In the genomic region with DNA sequence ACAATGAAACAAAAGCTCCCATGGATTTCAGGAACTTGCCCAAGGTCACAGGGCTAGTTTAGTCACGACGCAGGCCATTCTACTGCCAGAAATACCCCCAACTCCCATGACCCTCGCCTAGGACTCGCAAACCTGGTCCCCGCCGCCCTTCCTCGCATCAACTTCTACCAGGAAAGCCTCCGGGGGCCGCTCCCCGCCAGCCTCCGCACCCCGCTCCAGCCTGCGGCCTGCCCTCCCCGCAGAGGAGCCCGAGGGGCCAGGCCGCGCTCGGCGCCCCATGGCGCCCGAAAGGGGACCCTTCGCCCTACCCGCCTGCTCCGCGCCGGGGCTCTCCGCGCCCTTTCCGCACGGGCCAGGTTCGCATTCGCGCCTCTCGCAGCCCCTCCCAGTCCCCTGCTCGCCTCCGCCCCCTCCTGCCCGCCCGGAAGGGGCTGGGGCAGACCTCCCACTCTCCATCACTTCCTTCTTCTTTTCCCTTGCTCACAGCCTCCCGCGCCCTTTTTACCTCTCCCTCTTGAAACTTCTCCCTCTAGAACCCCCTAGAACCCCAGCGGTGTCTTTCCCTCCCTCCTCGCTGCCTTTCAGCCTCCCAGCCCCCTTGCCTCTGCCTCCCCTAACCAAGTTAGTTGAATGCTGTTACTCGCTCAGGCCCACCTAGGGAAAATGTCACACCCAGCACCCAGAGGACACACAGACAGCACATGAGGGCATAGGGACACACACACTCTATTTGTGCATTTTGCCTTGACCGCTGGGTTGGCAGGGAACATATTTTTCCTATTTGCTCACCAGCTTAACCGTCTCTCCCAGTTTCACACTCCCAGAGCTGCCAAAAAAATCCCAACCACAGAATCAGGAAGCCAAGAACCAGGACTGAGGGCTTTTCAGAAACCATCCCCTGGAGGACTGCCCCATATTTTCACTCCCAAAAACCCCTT, we compare ENCODE assay signal across 1 cellular context.
TF ChIP-seq lines count a peak whose summit lies in the region.

A gene (minus strand): TSS at position 368 of the 938 bp plus-strand sequence. CDS start 949 bp downstream, outside the sequence.

TF ChIP-seq in K562, 482 proteins besides CTCF, POLR2A, EP300 and RAD21 (continued from another document and continues in another):
- TF ChIP-seq, protein P1, sequence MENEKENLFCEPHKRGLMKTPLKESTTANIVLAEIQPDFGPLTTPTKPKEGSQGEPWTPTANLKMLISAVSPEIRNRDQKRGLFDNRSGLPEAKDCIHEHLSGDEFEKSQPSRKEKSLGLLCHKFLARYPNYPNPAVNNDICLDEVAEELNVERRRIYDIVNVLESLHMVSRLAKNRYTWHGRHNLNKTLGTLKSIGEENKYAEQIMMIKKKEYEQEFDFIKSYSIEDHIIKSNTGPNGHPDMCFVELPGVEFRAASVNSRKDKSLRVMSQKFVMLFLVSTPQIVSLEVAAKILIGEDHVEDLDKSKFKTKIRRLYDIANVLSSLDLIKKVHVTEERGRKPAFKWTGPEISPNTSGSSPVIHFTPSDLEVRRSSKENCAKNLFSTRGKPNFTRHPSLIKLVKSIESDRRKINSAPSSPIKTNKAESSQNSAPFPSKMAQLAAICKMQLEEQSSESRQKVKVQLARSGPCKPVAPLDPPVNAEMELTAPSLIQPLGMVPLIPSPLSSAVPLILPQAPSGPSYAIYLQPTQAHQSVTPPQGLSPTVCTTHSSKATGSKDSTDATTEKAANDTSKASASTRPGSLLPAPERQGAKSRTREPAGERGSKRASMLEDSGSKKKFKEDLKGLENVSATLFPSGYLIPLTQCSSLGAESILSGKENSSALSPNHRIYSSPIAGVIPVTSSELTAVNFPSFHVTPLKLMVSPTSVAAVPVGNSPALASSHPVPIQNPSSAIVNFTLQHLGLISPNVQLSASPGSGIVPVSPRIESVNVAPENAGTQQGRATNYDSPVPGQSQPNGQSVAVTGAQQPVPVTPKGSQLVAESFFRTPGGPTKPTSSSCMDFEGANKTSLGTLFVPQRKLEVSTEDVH (IDR thresholded peaks at IDR 0.05; ENCODE audit: low read depth, partially characterized antibody), result peak; percentile 80
- TF ChIP-seq ARID1B (IDR thresholded peaks at IDR 0.05) (peak; percentile 46), ZFX (CRISPR knock-in tag; IDR thresholded peaks at IDR 0.05) (peak; percentile 74), FOXK2 (conservative IDR thresholded peaks at IDR 0.05 in 1 of 2, IDR thresholded peaks at IDR 0.05 in 1 of 2; ENCODE audit: low read depth in 2 of 2) (peak in 1 of 2 experiments; percentile 37; a peak in 1 of 4 replicates), HNRNPL (IDR thresholded peaks at IDR 0.05; ENCODE audit: low read depth, low read length) (peak; percentile 71; the same call in 1 of the 2 replicates), TAF7 (tag; IDR thresholded peaks at IDR 0.05) (0 out of 2 replicates have a peak, but pooled peaks have one; percentile 11), KLF10 (CRISPR knock-in tag; IDR thresholded peaks at IDR 0.05) (no peak), BRD9 (IDR thresholded peaks at IDR 0.05; ENCODE audit: low read depth, partially characterized antibody) (peak; percentile 28), JUND (IDR thresholded peaks at IDR 0.05; ENCODE audit: borderline replicate concordance, low read depth, low read length) (no peak), JUND (tag; IDR thresholded peaks at IDR 0.05; ENCODE audit: borderline replicate concordance, low read depth, low read length) (no peak), EHMT2 (IDR thresholded peaks at IDR 0.05) (peak; percentile 67; the same call in 1 of the 2 replicates), ERF (CRISPR knock-in tag; IDR thresholded peaks at IDR 0.05) (peak; percentile 27; the same call in 1 of the 2 replicates), TOE1 (IDR thresholded peaks at IDR 0.05; ENCODE audit: borderline replicate concordance) (peak; percentile 74; the same call in 1 of the 2 replicates), TOE1 (CRISPR knock-in tag; IDR thresholded peaks at IDR 0.05; ENCODE audit: borderline replicate concordance, low read depth) (no peak), SUPT5H (IDR thresholded peaks at IDR 0.05) (peak; percentile 81), KAT7 (CRISPR knock-in tag; IDR thresholded peaks at IDR 0.05; ENCODE audit: borderline replicate concordance) (peak; percentile 45; the same call in 1 of the 2 replicates), SPI1 (IDR thresholded peaks at IDR 0.05; ENCODE audit: borderline replicate concordance, low read depth, low read length) (peak; percentile 76), JUN (IDR thresholded peaks at IDR 0.05; ENCODE audit: borderline replicate concordance, low read depth, low read length) (0 out of 2 replicates have a peak, but pooled peaks have one; percentile 23), JUN (CRISPR knock-in tag; IDR thresholded peaks at IDR 0.05; ENCODE audit: borderline replicate concordance) (no peak), POLR2AphosphoS5 (IDR thresholded peaks at IDR 0.05; ENCODE audit: control insufficient read depth, insufficient read depth, low read depth, low read length) (peak; percentile 76), GTF2E2 (tag; IDR thresholded peaks at IDR 0.05) (0 out of 2 replicates have a peak, but pooled peaks have one; percentile 41), ZNF717 (CRISPR knock-in tag; IDR thresholded peaks at IDR 0.05) (no peak), CREB1 (IDR thresholded peaks at IDR 0.05) (0 out of 2 replicates have a peak, but pooled peaks have one; percentile 13), CREB1 (CRISPR knock-in tag; IDR thresholded peaks at IDR 0.05) (no peak), KAT8 (IDR thresholded peaks at IDR 0.05; ENCODE audit: low read depth) (0 out of 2 replicates have a peak, but pooled peaks have one; percentile 30), ZNF175 (CRISPR knock-in tag; IDR thresholded peaks at IDR 0.05; ENCODE audit: low read depth) (peak; percentile 48), RCOR1 (IDR thresholded peaks at IDR 0.05; ENCODE audit: borderline replicate concordance in 1 of 2, low read depth in 2 of 2, low read length in 2 of 2) (0 out of 4 replicates have a peak, but pooled peaks of 1 of the 2 experiments have one; percentile 5), TAF9B (IDR thresholded peaks at IDR 0.05; ENCODE audit: partially characterized antibody) (peak; percentile 60), RBFOX2 (IDR thresholded peaks at IDR 0.05; ENCODE audit: low read depth, low read length) (peak; percentile 98), SMAD1 (IDR thresholded peaks at IDR 0.05; ENCODE audit: low read depth, low read length, partially characterized antibody) (peak; percentile 60), ZNF644 (tag; IDR thresholded peaks at IDR 0.05; ENCODE audit: low read depth) (no peak)
- TF ChIP-seq, protein P2, sequence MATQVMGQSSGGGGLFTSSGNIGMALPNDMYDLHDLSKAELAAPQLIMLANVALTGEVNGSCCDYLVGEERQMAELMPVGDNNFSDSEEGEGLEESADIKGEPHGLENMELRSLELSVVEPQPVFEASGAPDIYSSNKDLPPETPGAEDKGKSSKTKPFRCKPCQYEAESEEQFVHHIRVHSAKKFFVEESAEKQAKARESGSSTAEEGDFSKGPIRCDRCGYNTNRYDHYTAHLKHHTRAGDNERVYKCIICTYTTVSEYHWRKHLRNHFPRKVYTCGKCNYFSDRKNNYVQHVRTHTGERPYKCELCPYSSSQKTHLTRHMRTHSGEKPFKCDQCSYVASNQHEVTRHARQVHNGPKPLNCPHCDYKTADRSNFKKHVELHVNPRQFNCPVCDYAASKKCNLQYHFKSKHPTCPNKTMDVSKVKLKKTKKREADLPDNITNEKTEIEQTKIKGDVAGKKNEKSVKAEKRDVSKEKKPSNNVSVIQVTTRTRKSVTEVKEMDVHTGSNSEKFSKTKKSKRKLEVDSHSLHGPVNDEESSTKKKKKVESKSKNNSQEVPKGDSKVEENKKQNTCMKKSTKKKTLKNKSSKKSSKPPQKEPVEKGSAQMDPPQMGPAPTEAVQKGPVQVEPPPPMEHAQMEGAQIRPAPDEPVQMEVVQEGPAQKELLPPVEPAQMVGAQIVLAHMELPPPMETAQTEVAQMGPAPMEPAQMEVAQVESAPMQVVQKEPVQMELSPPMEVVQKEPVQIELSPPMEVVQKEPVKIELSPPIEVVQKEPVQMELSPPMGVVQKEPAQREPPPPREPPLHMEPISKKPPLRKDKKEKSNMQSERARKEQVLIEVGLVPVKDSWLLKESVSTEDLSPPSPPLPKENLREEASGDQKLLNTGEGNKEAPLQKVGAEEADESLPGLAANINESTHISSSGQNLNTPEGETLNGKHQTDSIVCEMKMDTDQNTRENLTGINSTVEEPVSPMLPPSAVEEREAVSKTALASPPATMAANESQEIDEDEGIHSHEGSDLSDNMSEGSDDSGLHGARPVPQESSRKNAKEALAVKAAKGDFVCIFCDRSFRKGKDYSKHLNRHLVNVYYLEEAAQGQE (CRISPR knock-in tag; IDR thresholded peaks at IDR 0.05; ENCODE audit: low read depth), result 0 out of 2 replicates have a peak, but pooled peaks have one; percentile 40
- TF ChIP-seq, protein P3, sequence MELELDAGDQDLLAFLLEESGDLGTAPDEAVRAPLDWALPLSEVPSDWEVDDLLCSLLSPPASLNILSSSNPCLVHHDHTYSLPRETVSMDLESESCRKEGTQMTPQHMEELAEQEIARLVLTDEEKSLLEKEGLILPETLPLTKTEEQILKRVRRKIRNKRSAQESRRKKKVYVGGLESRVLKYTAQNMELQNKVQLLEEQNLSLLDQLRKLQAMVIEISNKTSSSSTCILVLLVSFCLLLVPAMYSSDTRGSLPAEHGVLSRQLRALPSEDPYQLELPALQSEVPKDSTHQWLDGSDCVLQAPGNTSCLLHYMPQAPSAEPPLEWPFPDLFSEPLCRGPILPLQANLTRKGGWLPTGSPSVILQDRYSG (tag; conservative IDR thresholded peaks at IDR 0.05; ENCODE audit: low read depth), result 0 out of 2 replicates have a peak, but pooled peaks have one; percentile 10
- TF ChIP-seq, protein P4, sequence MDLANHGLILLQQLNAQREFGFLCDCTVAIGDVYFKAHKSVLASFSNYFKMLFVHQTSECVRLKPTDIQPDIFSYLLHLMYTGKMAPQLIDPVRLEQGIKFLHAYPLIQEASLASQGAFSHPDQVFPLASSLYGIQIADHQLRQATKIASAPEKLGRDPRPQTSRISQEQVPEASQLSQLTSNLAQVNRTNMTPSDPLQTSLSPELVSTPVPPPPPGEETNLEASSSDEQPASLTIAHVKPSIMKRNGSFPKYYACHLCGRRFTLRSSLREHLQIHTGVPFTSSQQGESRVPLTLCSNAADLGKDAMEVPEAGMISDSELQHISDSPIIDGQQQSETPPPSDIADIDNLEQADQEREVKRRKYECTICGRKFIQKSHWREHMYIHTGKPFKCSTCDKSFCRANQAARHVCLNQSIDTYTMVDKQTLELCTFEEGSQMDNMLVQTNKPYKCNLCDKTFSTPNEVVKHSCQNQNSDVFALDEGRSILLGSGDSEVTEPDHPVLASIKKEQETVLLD (IDR thresholded peaks at IDR 0.05), result peak; percentile 77
- TF ChIP-seq, protein P5, sequence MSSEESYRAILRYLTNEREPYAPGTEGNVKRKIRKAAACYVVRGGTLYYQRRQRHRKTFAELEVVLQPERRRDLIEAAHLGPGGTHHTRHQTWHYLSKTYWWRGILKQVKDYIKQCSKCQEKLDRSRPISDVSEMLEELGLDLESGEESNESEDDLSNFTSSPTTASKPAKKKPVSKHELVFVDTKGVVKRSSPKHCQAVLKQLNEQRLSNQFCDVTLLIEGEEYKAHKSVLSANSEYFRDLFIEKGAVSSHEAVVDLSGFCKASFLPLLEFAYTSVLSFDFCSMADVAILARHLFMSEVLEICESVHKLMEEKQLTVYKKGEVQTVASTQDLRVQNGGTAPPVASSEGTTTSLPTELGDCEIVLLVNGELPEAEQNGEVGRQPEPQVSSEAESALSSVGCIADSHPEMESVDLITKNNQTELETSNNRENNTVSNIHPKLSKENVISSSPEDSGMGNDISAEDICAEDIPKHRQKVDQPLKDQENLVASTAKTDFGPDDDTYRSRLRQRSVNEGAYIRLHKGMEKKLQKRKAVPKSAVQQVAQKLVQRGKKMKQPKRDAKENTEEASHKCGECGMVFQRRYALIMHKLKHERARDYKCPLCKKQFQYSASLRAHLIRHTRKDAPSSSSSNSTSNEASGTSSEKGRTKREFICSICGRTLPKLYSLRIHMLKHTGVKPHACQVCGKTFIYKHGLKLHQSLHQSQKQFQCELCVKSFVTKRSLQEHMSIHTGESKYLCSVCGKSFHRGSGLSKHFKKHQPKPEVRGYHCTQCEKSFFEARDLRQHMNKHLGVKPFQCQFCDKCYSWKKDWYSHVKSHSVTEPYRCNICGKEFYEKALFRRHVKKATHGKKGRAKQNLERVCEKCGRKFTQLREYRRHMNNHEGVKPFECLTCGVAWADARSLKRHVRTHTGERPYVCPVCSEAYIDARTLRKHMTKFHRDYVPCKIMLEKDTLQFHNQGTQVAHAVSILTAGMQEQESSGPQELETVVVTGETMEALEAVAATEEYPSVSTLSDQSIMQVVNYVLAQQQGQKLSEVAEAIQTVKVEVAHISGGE (CRISPR knock-in tag; IDR thresholded peaks at IDR 0.05), result peak in 1 of 3 experiments; percentile 56; a peak in 1 of 6 replicates
- TF ChIP-seq, protein P6, sequence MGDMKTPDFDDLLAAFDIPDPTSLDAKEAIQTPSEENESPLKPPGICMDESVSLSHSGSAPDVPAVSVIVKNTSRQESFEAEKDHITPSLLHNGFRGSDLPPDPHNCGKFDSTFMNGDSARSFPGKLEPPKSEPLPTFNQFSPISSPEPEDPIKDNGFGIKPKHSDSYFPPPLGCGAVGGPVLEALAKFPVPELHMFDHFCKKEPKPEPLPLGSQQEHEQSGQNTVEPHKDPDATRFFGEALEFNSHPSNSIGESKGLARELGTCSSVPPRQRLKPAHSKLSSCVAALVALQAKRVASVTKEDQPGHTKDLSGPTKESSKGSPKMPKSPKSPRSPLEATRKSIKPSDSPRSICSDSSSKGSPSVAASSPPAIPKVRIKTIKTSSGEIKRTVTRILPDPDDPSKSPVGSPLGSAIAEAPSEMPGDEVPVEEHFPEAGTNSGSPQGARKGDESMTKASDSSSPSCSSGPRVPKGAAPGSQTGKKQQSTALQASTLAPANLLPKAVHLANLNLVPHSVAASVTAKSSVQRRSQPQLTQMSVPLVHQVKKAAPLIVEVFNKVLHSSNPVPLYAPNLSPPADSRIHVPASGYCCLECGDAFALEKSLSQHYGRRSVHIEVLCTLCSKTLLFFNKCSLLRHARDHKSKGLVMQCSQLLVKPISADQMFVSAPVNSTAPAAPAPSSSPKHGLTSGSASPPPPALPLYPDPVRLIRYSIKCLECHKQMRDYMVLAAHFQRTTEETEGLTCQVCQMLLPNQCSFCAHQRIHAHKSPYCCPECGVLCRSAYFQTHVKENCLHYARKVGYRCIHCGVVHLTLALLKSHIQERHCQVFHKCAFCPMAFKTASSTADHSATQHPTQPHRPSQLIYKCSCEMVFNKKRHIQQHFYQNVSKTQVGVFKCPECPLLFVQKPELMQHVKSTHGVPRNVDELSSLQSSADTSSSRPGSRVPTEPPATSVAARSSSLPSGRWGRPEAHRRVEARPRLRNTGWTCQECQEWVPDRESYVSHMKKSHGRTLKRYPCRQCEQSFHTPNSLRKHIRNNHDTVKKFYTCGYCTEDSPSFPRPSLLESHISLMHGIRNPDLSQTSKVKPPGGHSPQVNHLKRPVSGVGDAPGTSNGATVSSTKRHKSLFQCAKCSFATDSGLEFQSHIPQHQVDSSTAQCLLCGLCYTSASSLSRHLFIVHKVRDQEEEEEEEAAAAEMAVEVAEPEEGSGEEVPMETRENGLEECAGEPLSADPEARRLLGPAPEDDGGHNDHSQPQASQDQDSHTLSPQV (IDR thresholded peaks at IDR 0.05), result peak; percentile 37; the same call in 1 of the 2 replicates
